ENCODE assay signal across 24 cellular contexts in the genomic region with DNA sequence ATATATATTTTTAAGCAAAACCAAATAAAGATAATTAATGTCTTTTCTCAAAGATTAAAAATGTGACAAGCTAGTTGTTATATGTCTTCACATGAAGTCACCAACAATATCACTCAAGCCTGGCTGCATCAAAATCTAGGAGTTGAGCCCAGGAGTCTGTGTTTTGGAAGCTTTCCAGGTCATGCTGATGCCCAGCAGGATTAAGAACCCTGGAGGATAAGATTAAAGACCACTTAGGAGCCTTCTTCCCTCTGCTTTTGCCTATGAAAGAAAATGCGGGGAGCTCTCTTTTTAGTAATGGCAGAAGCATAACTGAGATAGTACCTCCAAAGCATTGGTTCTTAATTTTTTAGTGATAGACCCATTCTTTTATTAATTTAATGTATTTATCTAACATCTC.
"Had no signal": no experiment of that assay in that cellular context is flagged by ENCODE, and none has a peak within 500 bp of the region (broad histone marks: within the 10 kb centered on the region; RNA-seq: fewer than 3 reads in every experiment).

No MANE protein-coding gene starts in this region.

- H3K27ac ChIP-seq: body of pancreas, foreskin keratinocyte, left lung, transverse colon, uterus had no signal

- H3K4me3 Mint-ChIP-seq: activated CD4-positive, alpha-beta T cell treated with anti-CD3 and anti-CD28 coated beads, Interleukin-2, amount 10 ng/mL, durations not matched to agents 7 days and 5 days; activated CD8-positive, alpha-beta memory T cell treated with anti-CD3 and anti-CD28 coated beads, Interleukin-2, amount 10 ng/mL, durations not matched to agents 7 days and 5 days; activated CD8-positive, alpha-beta T cell treated with anti-CD3 and anti-CD28 coated beads for 36 hours; dendritic cell treated with granulocyte-macrophage colony-stimulating factor and Interleukin-4, amounts not matched to agents 40 ng/mL and 50 ng/mL, for 4 days; naive thymus-derived CD4-positive, alpha-beta T cell; neural crest cell; stimulated activated memory B cell treated with anti-CD40 and anti-IgM and Interleukin-4, amounts not matched to agents 10 μg/mL and 1 μg/mL and 100 μg/mL, for 72 hours had no signal

- H3K9me3 ChIP-seq: body of pancreas, left lung, transverse colon, uterus had no signal

- H3K36me3 ChIP-seq: left lung, transverse colon, uterus had no signal

- H3K27me3 ChIP-seq: body of pancreas, foreskin keratinocyte, left lung, transverse colon, uterus had no signal

- ATAC-seq: activated CD4-positive, CD25-positive, alpha-beta regulatory T cell treated with anti-CD3 and anti-CD28 coated beads, Interleukin-2, amount 50 U/mL, for 24 hours; activated CD8-positive, alpha-beta memory T cell treated with anti-CD3 and anti-CD28 coated beads, Interleukin-2, amount 10 ng/mL, durations not matched to agents 7 days and 5 days; activated CD8-positive, alpha-beta T cell treated with anti-CD3 and anti-CD28 coated beads for 36 hours; body of pancreas; foreskin keratinocyte; left lung; naive thymus-derived CD4-positive, alpha-beta T cell; sciatic nerve; stimulated activated memory B cell treated with anti-CD40 and anti-IgM and Interleukin-4, amounts not matched to agents 10 μg/mL and 1 μg/mL and 100 μg/mL, for 72 hours had no signal

- H3K36me3 Mint-ChIP-seq: activated CD8-positive, alpha-beta memory T cell treated with anti-CD3 and anti-CD28 coated beads, Interleukin-2, amount 10 ng/mL, durations not matched to agents 7 days and 5 days; naive thymus-derived CD4-positive, alpha-beta T cell; stimulated activated memory B cell treated with anti-CD40 and anti-IgM and Interleukin-4, amounts not matched to agents 10 μg/mL and 1 μg/mL and 100 μg/mL, for 72 hours had no signal

- H3K27ac Mint-ChIP-seq: activated CD4-positive, alpha-beta T cell treated with anti-CD3 and anti-CD28 coated beads, Interleukin-2, amount 10 ng/mL, durations not matched to agents 7 days and 5 days; activated CD8-positive, alpha-beta memory T cell treated with anti-CD3 and anti-CD28 coated beads, Interleukin-2, amount 10 ng/mL, durations not matched to agents 7 days and 5 days; activated CD8-positive, alpha-beta T cell treated with anti-CD3 and anti-CD28 coated beads for 36 hours; dendritic cell treated with granulocyte-macrophage colony-stimulating factor and Interleukin-4, amounts not matched to agents 40 ng/mL and 50 ng/mL, for 4 days; naive thymus-derived CD4-positive, alpha-beta T cell; stimulated activated memory B cell treated with anti-CD40 and anti-IgM and Interleukin-4, amounts not matched to agents 10 μg/mL and 1 μg/mL and 100 μg/mL, for 72 hours had no signal

- H3K4me1 Mint-ChIP-seq: activated CD4-positive, alpha-beta T cell treated with anti-CD3 and anti-CD28 coated beads, Interleukin-2, amount 10 ng/mL, durations not matched to agents 7 days and 5 days; activated CD8-positive, alpha-beta memory T cell treated with anti-CD3 and anti-CD28 coated beads, Interleukin-2, amount 10 ng/mL, durations not matched to agents 7 days and 5 days; naive thymus-derived CD4-positive, alpha-beta T cell; stimulated activated memory B cell treated with anti-CD40 and anti-IgM and Interleukin-4, amounts not matched to agents 10 μg/mL and 1 μg/mL and 100 μg/mL, for 72 hours had no signal

- H3K4me1 ChIP-seq: body of pancreas, foreskin keratinocyte, left lung, transverse colon, uterus had no signal

- H3K9me3 Mint-ChIP-seq: activated CD4-positive, alpha-beta T cell treated with anti-CD3 and anti-CD28 coated beads, Interleukin-2, amount 10 ng/mL, durations not matched to agents 7 days and 5 days; dendritic cell treated with granulocyte-macrophage colony-stimulating factor and Interleukin-4, amounts not matched to agents 40 ng/mL and 50 ng/mL, for 4 days had no signal

- DNase-seq: activated CD4-positive, alpha-beta T cell treated with anti-CD3 and anti-CD28 coated beads, Interleukin-2, amount 10 ng/mL, durations not matched to agents 7 days and 5 days; activated CD8-positive, alpha-beta memory T cell treated with anti-CD3 and anti-CD28 coated beads, Interleukin-2, amount 10 ng/mL, durations not matched to agents 7 days and 5 days; activated CD8-positive, alpha-beta T cell treated with anti-CD3 and anti-CD28 coated beads for 36 hours; activated effector memory CD4-positive, alpha-beta T cell treated with anti-CD3 and anti-CD28 coated beads, Interleukin-2, amount 50 U/mL, for 16 hours; activated naive CD4-positive, alpha-beta T cell treated with anti-CD3 and anti-CD28 coated beads, Interleukin-2, amount 50 U/mL, for 16 hours; activated T-cell treated with anti-CD3 and anti-CD28 coated beads for 4 hours; anterior cingulate cortex; body of pancreas; effector CD4-positive, alpha-beta T cell; foreskin keratinocyte; kidney glomerular epithelial cell; left lung; naive thymus-derived CD4-positive, alpha-beta T cell; occipital lobe; posterior cingulate gyrus; small intestine; transverse colon; uterus had no signal

- H3K27me3 Mint-ChIP-seq: activated CD4-positive, alpha-beta T cell treated with anti-CD3 and anti-CD28 coated beads, Interleukin-2, amount 10 ng/mL, durations not matched to agents 7 days and 5 days; activated CD8-positive, alpha-beta memory T cell treated with anti-CD3 and anti-CD28 coated beads, Interleukin-2, amount 10 ng/mL, durations not matched to agents 7 days and 5 days; activated CD8-positive, alpha-beta T cell treated with anti-CD3 and anti-CD28 coated beads for 36 hours; dendritic cell treated with granulocyte-macrophage colony-stimulating factor and Interleukin-4, amounts not matched to agents 40 ng/mL and 50 ng/mL, for 4 days; naive thymus-derived CD4-positive, alpha-beta T cell; stimulated activated memory B cell treated with anti-CD40 and anti-IgM and Interleukin-4, amounts not matched to agents 10 μg/mL and 1 μg/mL and 100 μg/mL, for 72 hours had no signal

- H3K4me3 ChIP-seq: body of pancreas, left lung, lung, transverse colon, uterus had no signal
